ENCODE assay signal across 9 cellular contexts in the genomic region with DNA sequence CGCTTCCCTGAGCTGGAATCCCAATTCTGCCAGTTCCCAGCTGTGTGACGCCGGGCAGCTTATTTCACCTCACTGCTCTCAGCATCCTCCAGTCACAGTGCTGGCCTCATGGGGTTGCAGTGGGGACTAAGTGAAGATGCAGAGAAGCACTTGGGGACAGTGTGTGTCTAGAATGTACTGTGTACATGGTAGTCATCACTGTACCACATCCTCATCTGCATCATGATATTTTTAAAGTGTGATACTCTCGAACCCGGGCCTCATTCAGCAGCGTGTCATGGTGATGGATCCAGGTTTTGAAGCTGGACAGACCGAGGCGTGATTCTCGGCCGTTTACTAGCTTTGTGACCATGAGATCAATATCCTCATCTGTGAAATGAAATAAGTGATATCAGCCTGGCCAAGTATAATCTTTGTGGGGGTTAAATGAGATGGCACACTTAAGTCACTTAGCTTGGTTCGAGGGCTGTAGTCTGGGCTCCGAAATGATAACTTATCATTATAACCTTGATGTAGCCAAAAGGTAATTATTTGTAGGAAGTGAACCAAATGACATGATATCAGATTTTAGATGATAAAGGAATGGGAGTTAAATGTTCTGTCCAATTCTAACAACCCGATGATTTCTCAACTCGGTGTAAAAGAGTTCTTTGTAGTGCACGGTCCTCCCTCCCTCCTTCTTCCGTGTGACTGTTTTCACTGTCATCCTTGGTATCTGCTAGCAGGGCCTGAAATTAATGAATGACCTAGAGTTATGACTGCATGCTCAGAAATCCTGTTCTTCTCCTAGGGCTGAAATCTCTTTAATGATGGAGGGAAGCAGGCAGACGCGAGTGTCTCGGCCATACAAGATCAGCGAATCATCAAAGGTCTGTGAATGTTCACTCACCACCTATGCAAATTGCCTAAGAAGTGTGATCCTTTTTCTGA. TPM values are rescaled to one million over a fixed set of nuclear protein-coding genes. Genes with fewer than 3 reads are reported as not detected.
A peak's percentile ranks its signal among the peaks of the same experiment; 100 is the strongest.
DNase-seq lines count a peak whose midpoint lies in the region; ATAC-seq and TF ChIP-seq lines count a peak whose summit lies in the region.
"Had no signal": no experiment of that assay in that cellular context is flagged by ENCODE, and none has a peak within 500 bp of the region (broad histone marks: within the 10 kb centered on the region; RNA-seq: fewer than 3 reads in every experiment).

No MANE protein-coding gene starts in this region.

- H3K4me2 ChIP-seq in trophoblast cell (ENCODE audit: low read length): no peak overlapping the region

- no peaks in the 10 kb centered on the region for H3K27me3 ChIP-seq in trophoblast cell (ENCODE audit: insufficient read depth, low read length)

- no peak overlapping the region for H3K4me3 ChIP-seq in trophoblast cell (ENCODE audit: low read depth, low read length)

- DNase-seq in ELR (ENCODE audit: low read depth) (peak; percentile 79), epithelial cell of prostate (ENCODE audit: low read depth, low spot score) (peak; percentile 83), trophoblast cell (peak; percentile 83 to 91), caudate nucleus (lab: John Stamatoyannopoulos, UW) (no peak), NCI-H1436 treated with DMSO at 0.1 percent for 48 hours (lab: John Stamatoyannopoulos, UW) (no peak), SIG-M5 (lab: John Stamatoyannopoulos, UW) (no peak), GM20000 (ENCODE audit: low spot score) (no peak)
- DNase-seq: NCI-H1417 treated with DMSO at 0.1 percent for 48 hours had no signal

- no peak for TF ChIP-seq CTCF in GM20000 (IDR thresholded peaks at IDR 0.05; ENCODE audit: extremely low read depth, missing control alignments)

- no peaks in the 10 kb centered on the region for H3K9me3 ChIP-seq in trophoblast cell (ENCODE audit: insufficient read depth, low read depth, low read length)

- H3K9ac ChIP-seq in trophoblast cell (ENCODE audit: low read length): no peak overlapping the region

- no peak overlapping the region for H3K23ac ChIP-seq in trophoblast cell (ENCODE audit: low read length)

- no peak overlapping the region for H3K18ac ChIP-seq in trophoblast cell (ENCODE audit: low read length)

- H2AFZ ChIP-seq in trophoblast cell (ENCODE audit: insufficient read depth, low read length, poor library complexity): no peak overlapping the region

- H3K79me1 ChIP-seq in trophoblast cell (ENCODE audit: low read length): peaks cover 8% of the 10 kb centered on the region

- no peak overlapping the region for H2BK120ac ChIP-seq in trophoblast cell (ENCODE audit: insufficient read depth, low read length, poor library complexity)

- H4K12ac ChIP-seq in trophoblast cell (ENCODE audit: low read depth, low read length): no peak overlapping the region

- no peak overlapping the region for H3K4ac ChIP-seq in trophoblast cell (ENCODE audit: low read depth, low read length)

- H3K36me3 ChIP-seq in trophoblast cell (ENCODE audit: control insufficient read depth in 1 of 2, insufficient read depth in 2 of 2, low read length in 2 of 2): peaks cover 8 to 11% of the 10 kb centered on the region in 2 experiments

- no peak overlapping the region for H2BK5ac ChIP-seq in trophoblast cell (ENCODE audit: low read depth, low read length, poor library complexity)

- no peak overlapping the region for H4K91ac ChIP-seq in trophoblast cell (ENCODE audit: low read depth, low read length)

- H2AK5ac ChIP-seq in trophoblast cell (ENCODE audit: low read length): no peak overlapping the region

- H3K27ac ChIP-seq in epithelial cell of prostate (peak overlapping the region; percentile 68), trophoblast cell (ENCODE audit: low read depth, low read length) (no peak overlapping the region), caudate nucleus (ENCODE audit: low read depth, low read length) (no peak overlapping the region)

- H2BK12ac ChIP-seq in trophoblast cell (ENCODE audit: low read length): no peak overlapping the region

- no CpG with 5 or more reads among the region's 20 CpGs for WGBS in trophoblast cell (ENCODE audit: extremely low coverage, insufficient coverage, insufficient read length)

- ATAC-seq in SK-N-SH treated with all-trans-retinoic acid at 6 μM for 48 hours: peak; percentile 42; the same call in 2 of the 3 replicates

- H4K8ac ChIP-seq in trophoblast cell (ENCODE audit: low read depth, low read length): no peak overlapping the region

- H3K14ac ChIP-seq in trophoblast cell (ENCODE audit: low read length): no peak overlapping the region

- H3K4me1 ChIP-seq in trophoblast cell (ENCODE audit: control insufficient read depth in 1 of 2, insufficient read depth in 2 of 2, low read length in 2 of 2): peaks cover 4 to 16% of the 10 kb centered on the region in 2 experiments

- H3K79me2 ChIP-seq in trophoblast cell (ENCODE audit: control insufficient read depth, insufficient read depth, low read length, poor library complexity): peaks cover 7% of the 10 kb centered on the region

TF ChIP-seq in SK-N-SH treated with all-trans-retinoic acid at 6 μM for 48 hours, 23 proteins besides CTCF, POLR2A, EP300 and RAD21:
- TF ChIP-seq ESRRG (CRISPR knock-in tag; IDR thresholded peaks at IDR 0.05) (no peak), ZNF70 (CRISPR knock-in tag; IDR thresholded peaks at IDR 0.05) (no peak), ARNTL (CRISPR knock-in tag; IDR thresholded peaks at IDR 0.05; ENCODE audit: borderline replicate concordance, low read depth) (no peak), ZFP3 (CRISPR knock-in tag; IDR thresholded peaks at IDR 0.05) (no peak)

RNA-seq across cellular contexts. Expression of gene KLHL36, which starts 2.0 kb away (rescaled TPM):
- polyA plus RNA-seq in trophoblast cell (2013): 17.4 and 17.6 TPM in 2 replicates

RNA-seq across cellular contexts. Expression of gene COTL1, which starts 32.4 kb away (rescaled TPM):
- polyA plus RNA-seq in trophoblast cell (2013): 194 and 199 TPM in 2 replicates

RNA-seq across cellular contexts. Expression of gene USP10, which starts 49.5 kb away (rescaled TPM):
- polyA plus RNA-seq in trophoblast cell (2013): 86.2 and 87.9 TPM in 2 replicates

Comparison
In these comparisons a context has a peak if more than half of its experiments do, and no peak if none do; other contexts are left out.
1. DNase-seq: peak in ELR (single experiment), epithelial cell of prostate (single experiment) and trophoblast cell (2 of 2); none in caudate nucleus (0 of 61), NCI-H1436 treated with DMSO at 0.1 percent for 48 hours (single experiment), SIG-M5 (single experiment) and GM20000 (single experiment).